In genomic region chr11:43358670-43359431, GRCh38 we compare ENCODE assay signal across 8 cellular contexts. TPM values are rescaled to one million over a fixed set of nuclear protein-coding genes. Genes with fewer than 3 reads are reported as not detected.
A peak's percentile ranks its signal among the peaks of the same experiment; 100 is the strongest.
DNase-seq lines count a peak whose midpoint lies in the region; ATAC-seq and TF ChIP-seq lines count a peak whose summit lies in the region.

TSS of gene TTC17 (plus strand) at chr11:43358920. CDS start at chr11:43358955, 35 bp downstream.

- H3K27ac ChIP-seq in colonic mucosa = peak within 1 kb of the TSS; percentile 88

- peak; percentile 94 for DNase-seq in Ammon's horn (ENCODE audit: low spot score)
- DNase-seq in GM19238 (ENCODE audit: insufficient read length, low spot score) = peak; percentile 78
- DNase-seq in NCI-H524 (lab: John Stamatoyannopoulos, UW) = peak; percentile 87 to 90
- peak; percentile 92 for DNase-seq in activated CD4-positive, alpha-beta T cell treated with anti-CD3 and anti-CD28 coated beads for 4 hours
- peak; percentile 97 for DNase-seq in colonic mucosa
- DNase-seq in kidney tubule cell (ENCODE audit: low spot score) = peak; percentile 95
- peak; percentile 80 to 92 (median 87) for DNase-seq in stimulated activated CD4-positive, alpha-beta T cell treated with anti-CD3 and anti-CD28 coated beads, Interleukin-1b, Interleukin-23, amount 100 ng/mL, for 24 hours (ENCODE audit: low read depth in 4 of 4, low spot score in 1 of 4)

- intact Hi-C loops in colonic mucosa (cut with DNase I) = no loop called here

- no peaks in the 10 kb centered on the region for H3K36me3 ChIP-seq in colonic mucosa

- H3K4me1 ChIP-seq in colonic mucosa = no peaks in the 10 kb centered on the region

- TF ChIP-seq CTCF in colonic mucosa (IDR thresholded peaks at IDR 0.05) = no peak

- peak; percentile 90 for ATAC-seq in HG03442 (IDR thresholded peaks at IDR 0.05; ENCODE audit: unreplicated experiment)

- no peaks in the 10 kb centered on the region for H3K27me3 ChIP-seq in colonic mucosa

- H3K4me3 ChIP-seq in colonic mucosa = peak within 1 kb of the TSS; percentile 88

- no peaks in the 10 kb centered on the region for H3K9me3 ChIP-seq in colonic mucosa

- H3K9ac ChIP-seq in colonic mucosa (ENCODE audit: low read depth in 2 of 2, low read length in 2 of 2) = peak within 1 kb of the TSS; percentile 90 to 91

RNA-seq across cellular contexts. Expression of gene TTC17, which starts in this region (rescaled TPM):
- 10 to 100 TPM; 48.6 to 56.5 TPM for total RNA-seq in colonic mucosa

Comparison
In these comparisons a context has a peak if more than half of its experiments do, and no peak if none do; other contexts are left out.
1. Peak in every context shown above with its lines: DNase-seq, ATAC-seq, H3K4me3 ChIP-seq and H3K27ac ChIP-seq.